17 cellular contexts compared by ENCODE assay signal in the genomic region with DNA sequence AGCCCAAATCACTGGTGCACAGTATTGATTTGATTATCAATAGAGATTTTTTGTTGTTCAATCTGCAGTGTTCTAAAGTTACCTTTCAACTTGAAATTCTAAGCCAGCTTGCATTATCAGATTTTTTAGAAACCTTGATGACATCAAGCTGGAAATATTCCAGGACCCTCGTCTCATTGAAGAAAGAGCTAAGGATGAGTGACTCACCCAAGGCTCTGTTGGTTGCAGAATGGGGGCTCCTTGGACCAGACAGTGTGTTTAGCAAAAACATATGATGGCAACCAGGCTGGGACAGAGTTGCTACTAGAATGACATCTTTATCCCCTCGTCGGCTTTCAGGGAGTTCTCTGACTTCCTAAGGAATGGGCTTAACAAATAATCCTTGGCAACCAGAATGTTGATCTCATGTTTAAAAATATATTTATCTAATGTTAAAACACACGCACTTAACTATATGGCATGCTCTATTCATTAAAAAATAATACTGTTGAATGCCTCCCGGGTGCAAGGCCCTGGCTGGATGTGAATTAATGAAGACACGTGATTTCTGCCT.
DNase-seq lines count a peak whose midpoint lies in the region; ATAC-seq and TF ChIP-seq lines count a peak whose summit lies in the region.
"Had no signal": no experiment of that assay in that cellular context is flagged by ENCODE, and none has a peak within 500 bp of the region (broad histone marks: within the 10 kb centered on the region; RNA-seq: fewer than 3 reads in every experiment).

No MANE protein-coding gene starts in this region.

- no peak overlapping the region for H3K18ac ChIP-seq in mesendoderm (ENCODE audit: low read length)

- H2BK120ac ChIP-seq in mesendoderm (ENCODE audit: low read depth, low read length), result no peak overlapping the region

- peaks cover 15% of the 10 kb centered on the region for H3K36me3 Mint-ChIP-seq in HFFc6 (ENCODE audit: low read depth)
- H3K36me3 Mint-ChIP-seq: activated naive CD4-positive, alpha-beta T cell treated with anti-CD3 and anti-CD28 coated beads, Interleukin-2, amount 10 ng/mL, durations not matched to agents 7 days and 5 days had no signal

- H4K8ac ChIP-seq in mesendoderm (ENCODE audit: low read depth, low read length), result no peak overlapping the region

- H3K56ac ChIP-seq in mesendoderm (ENCODE audit: low read length), result no peak overlapping the region

- H3K27me3 Mint-ChIP-seq in HFFc6 (ENCODE audit: insufficient read depth), result peaks cover 28% of the 10 kb centered on the region
- H3K27me3 Mint-ChIP-seq: CD4-positive, alpha-beta T cell had no signal

- no peak overlapping the region for H3K4me3 Mint-ChIP-seq in HFFc6
- H3K4me3 Mint-ChIP-seq: activated naive CD4-positive, alpha-beta T cell treated with anti-CD3 and anti-CD28 coated beads, Interleukin-2, amount 10 ng/mL, durations not matched to agents 7 days and 5 days; T-helper 1 cell treated with Interleukin-12 subunit alpha and Interleukin-12 subunit beta and Interleukin-4 antibody, amounts not matched to agents 30 μg/mL and 1 μg/mL, for 36 hours had no signal

- no peaks in the 10 kb centered on the region for H3K79me1 ChIP-seq in mesendoderm (ENCODE audit: low read length)

- in situ Hi-C loops in SK-MEL-5 (cut with HindIII; ENCODE audit: low pct_unique_long_range_greater_than_20kb, low sequenced_read_pairs), result no loop called here

- no peak overlapping the region for H2BK15ac ChIP-seq in mesendoderm (replicated peaks; ENCODE audit: low read depth)

- H3K27ac ChIP-seq in fibroblast of lung (ENCODE audit: insufficient read depth, low read length) (no peak overlapping the region), mesendoderm (ENCODE audit: low read depth, low read length) (no peak overlapping the region)
- H3K27ac ChIP-seq: epithelial cell of prostate, neutrophil, psoas muscle had no signal

- no peak overlapping the region for H2AK5ac ChIP-seq in mesendoderm (ENCODE audit: low read length)

- no peaks in the 10 kb centered on the region for H3K79me2 ChIP-seq in fibroblast of lung (ENCODE audit: control insufficient read depth, insufficient read depth, low read length)
- H3K79me2 ChIP-seq in mesendoderm (ENCODE audit: control insufficient read depth, insufficient read depth, low read length), result no peaks in the 10 kb centered on the region

- TF ChIP-seq CTCF in HFFc6 (IDR thresholded peaks at IDR 0.05), result no peak
- TF ChIP-seq CTCF in fibroblast of lung (conservative IDR thresholded peaks at IDR 0.05 in 1 of 2, IDR thresholded peaks at IDR 0.05 in 1 of 2; ENCODE audit: low read depth in 1 of 2, low read length in 2 of 2), result no peak
- TF ChIP-seq CTCF in omental fat pad (IDR thresholded peaks at IDR 0.05), result no peak

- ATAC-seq in omental fat pad (ENCODE audit: low FRiP score), result no peak
- ATAC-seq: activated T-cell treated with anti-CD3 and anti-CD28 coated beads, Interleukin-2, amount 50 U/mL, for 72 hours; psoas muscle had no signal

- H3K4me2 ChIP-seq in fibroblast of lung (ENCODE audit: extremely low read depth, insufficient read depth, low read length) (no peak overlapping the region), mesendoderm (ENCODE audit: low read length) (no peak overlapping the region)

- H3K4me1 ChIP-seq in fibroblast of lung (ENCODE audit: control insufficient read depth, extremely low read depth, insufficient read depth, low read length) (peaks cover 4% of the 10 kb centered on the region), mesendoderm (ENCODE audit: control insufficient read depth, low read depth, low read length) (no peaks in the 10 kb centered on the region)

- H3K4me3 ChIP-seq in fibroblast of lung (replicated peaks in 1 of 4; ENCODE audit: control extremely low read depth in 1 of 4, insufficient read depth in 1 of 4, low read depth in 3 of 4, low read length in 4 of 4), result no peak overlapping the region
- H3K4me3 ChIP-seq in mesendoderm (ENCODE audit: low read length), result no peak overlapping the region
- H3K4me3 ChIP-seq: lung, psoas muscle had no signal

- no peaks in the 10 kb centered on the region; the same call in 1 of the 2 replicates for H3K9me3 Mint-ChIP-seq in HFFc6
- H3K9me3 Mint-ChIP-seq: activated naive CD4-positive, alpha-beta T cell treated with anti-CD3 and anti-CD28 coated beads, Interleukin-2, amount 10 ng/mL, durations not matched to agents 7 days and 5 days; activated T-cell treated with anti-CD3 and anti-CD28 coated beads, Interleukin-2, amount 50 U/mL, for 72 hours; CD4-positive, alpha-beta T cell; T-helper 1 cell treated with Interleukin-12 subunit alpha and Interleukin-12 subunit beta and Interleukin-4 antibody, amounts not matched to agents 30 μg/mL and 1 μg/mL, for 36 hours had no signal

- H4K5ac ChIP-seq in mesendoderm (ENCODE audit: low read length), result no peak overlapping the region

- H3K9me3 ChIP-seq in fibroblast of lung (ENCODE audit: control insufficient read depth, insufficient read depth, low read depth, low read length), result no peaks in the 10 kb centered on the region
- H3K9me3 ChIP-seq: neutrophil, psoas muscle had no signal

- H3K4ac ChIP-seq in mesendoderm (ENCODE audit: low read depth, low read length), result no peak overlapping the region

- H3K9ac ChIP-seq in fibroblast of lung (ENCODE audit: insufficient read depth, low read length), result no peak overlapping the region
- no peak overlapping the region for H3K9ac ChIP-seq in mesendoderm (ENCODE audit: low read length)

- no peak overlapping the region for H2BK5ac ChIP-seq in mesendoderm (ENCODE audit: low read length)

- no peak overlapping the region for H2AFZ ChIP-seq in fibroblast of lung (ENCODE audit: low read length)

- H3K36me3 ChIP-seq in fibroblast of lung (ENCODE audit: control insufficient read depth, insufficient read depth, low read length), result no peaks in the 10 kb centered on the region
- H3K36me3 ChIP-seq in mesendoderm (ENCODE audit: control insufficient read depth, insufficient read depth, low read length), result no peaks in the 10 kb centered on the region
- H3K36me3 ChIP-seq: neutrophil had no signal

- DNase-seq in HFFc6 (no peak), SK-MEL-5 (ENCODE audit: low read depth, low spot score) (peak; percentile 41), fibroblast of lung (ENCODE audit: low read depth in 2 of 2) (peak; percentile 22 to 47), mesendoderm (peak; percentile 51), DMS53 treated with DMSO at 0.1 percent for 48 hours (lab: John Stamatoyannopoulos, UW; ENCODE audit: unreplicated experiment) (no peak), omental fat pad (ENCODE audit: low spot score) (no peak), C1 segment of cervical spinal cord (lab: John Stamatoyannopoulos, UW) (no peak)
- DNase-seq: activated naive CD4-positive, alpha-beta T cell treated with anti-CD3 and anti-CD28 coated beads, Interleukin-2, amount 10 ng/mL, durations not matched to agents 7 days and 5 days; aorta; NCI-H1436 treated with DMSO at 0.1 percent for 48 hours; psoas muscle had no signal

- H3K27me3 ChIP-seq in fibroblast of lung (ENCODE audit: control insufficient read depth, insufficient read depth, low read length) (no peaks in the 10 kb centered on the region), mesendoderm (ENCODE audit: insufficient read depth, low read length, poor library complexity) (no peaks in the 10 kb centered on the region)

- H3K27ac Mint-ChIP-seq in HFFc6, result peak overlapping the region; percentile 38; the same call in 1 of the 2 replicates
- H3K27ac Mint-ChIP-seq: activated naive CD4-positive, alpha-beta T cell treated with anti-CD3 and anti-CD28 coated beads, Interleukin-2, amount 10 ng/mL, durations not matched to agents 7 days and 5 days; activated T-cell treated with anti-CD3 and anti-CD28 coated beads, Interleukin-2, amount 50 U/mL, for 72 hours; CD4-positive, alpha-beta T cell; T-helper 1 cell treated with Interleukin-12 subunit alpha and Interleukin-12 subunit beta and Interleukin-4 antibody, amounts not matched to agents 30 μg/mL and 1 μg/mL, for 36 hours had no signal

- H3K4me1 Mint-ChIP-seq in HFFc6 (ENCODE audit: low read depth), result peaks cover 34% of the 10 kb centered on the region

- no peak overlapping the region for H3K23ac ChIP-seq in mesendoderm (ENCODE audit: low read length)

- WGBS in mesendoderm (ENCODE audit: extremely low coverage, insufficient coverage, low lambda C conversion rate), result no CpG with 5 or more reads among the region's 6 CpGs

- no peaks in the 10 kb centered on the region for H4K20me1 ChIP-seq in fibroblast of lung (ENCODE audit: control insufficient read depth, extremely low read depth, insufficient read depth, low read length)

Comparison
In these comparisons a context has a peak if more than half of its experiments do, and no peak if none do; other contexts are left out.
1. DNase-seq: peak in SK-MEL-5 (single experiment), fibroblast of lung (2 of 2) and mesendoderm (single experiment); none in HFFc6 (single experiment), DMS53 treated with DMSO at 0.1 percent for 48 hours (single experiment), omental fat pad (single experiment) and C1 segment of cervical spinal cord (0 of 14).